In genomic region chr5:176732306-176732705, GRCh38 we compare ENCODE assay signal across 1 cellular context.
TF ChIP-seq lines count a peak whose summit lies in the region.

No MANE protein-coding gene starts in this region.

TF ChIP-seq in H1, 55 proteins besides CTCF, POLR2A, EP300 and RAD21:
- no peak for TF ChIP-seq SUZ12 (IDR thresholded peaks at IDR 0.05; ENCODE audit: low read length)
- no peak for TF ChIP-seq SRF (IDR thresholded peaks at IDR 0.05; ENCODE audit: low read depth, low read length)
- no peak for TF ChIP-seq RXRA (IDR thresholded peaks at IDR 0.05; ENCODE audit: insufficient read depth, low read depth, low read length)
- TF ChIP-seq MAFK (IDR thresholded peaks at IDR 0.05; ENCODE audit: low read depth, low read length), result no peak
